8 cellular contexts compared by ENCODE assay signal in the genomic region with DNA sequence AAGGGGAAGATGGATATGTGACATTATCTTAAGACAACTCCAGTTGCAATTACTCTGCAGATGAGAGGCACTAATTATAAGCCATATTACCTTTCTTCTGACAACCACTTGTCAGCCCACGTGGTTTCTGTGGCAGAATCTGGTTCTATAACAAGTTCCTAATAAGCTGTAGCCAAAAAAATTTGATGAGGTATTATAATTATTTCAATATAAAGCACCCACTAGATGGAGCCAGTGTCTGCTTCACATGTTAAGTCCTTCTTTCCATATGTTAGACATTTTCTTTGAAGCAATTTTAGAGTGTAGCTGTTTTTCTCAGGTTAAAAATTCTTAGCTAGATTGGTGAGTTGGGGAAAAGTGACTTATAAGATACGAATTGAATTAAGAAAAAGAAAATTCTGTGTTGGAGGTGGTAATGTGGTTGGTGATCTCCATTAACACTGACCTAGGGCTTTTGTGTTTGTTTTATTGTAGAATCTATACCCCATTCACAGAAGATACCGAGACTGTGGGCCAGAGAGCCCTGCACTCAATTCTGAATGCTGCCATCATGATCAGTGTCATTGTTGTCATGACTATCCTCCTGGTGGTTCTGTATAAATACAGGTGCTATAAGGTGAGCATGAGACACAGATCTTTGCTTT. TPM values are rescaled to one million over a fixed set of nuclear protein-coding genes. Genes with fewer than 3 reads are reported as not detected.
DNase-seq lines count a peak whose midpoint lies in the region; ATAC-seq, FAIRE-seq and TF ChIP-seq lines count a peak whose summit lies in the region.

No MANE protein-coding gene starts in this region.

- H3K36me3 ChIP-seq in breast epithelium = no peaks in the 10 kb centered on the region
- peaks cover 79% of the 10 kb centered on the region for H3K36me3 ChIP-seq in lower lobe of right lung

- DNase-seq in MCF 10A (ENCODE audit: unreplicated experiment) (peak; percentile 60), breast epithelium (ENCODE audit: low spot score in 2 of 2) (no peak), NCI-H1105 (lab: John Stamatoyannopoulos, UW) (peak; percentile 68), astrocyte of the spinal cord (ENCODE audit: low read depth, low spot score) (peak; percentile 68), lower lobe of right lung (no peak), GM12892 (ENCODE audit: insufficient read length) (no peak), HPDE6-E6E7 (ENCODE audit: extremely low spot score) (no peak)
- no peak for DNase-seq in activated CD4-positive, alpha-beta T cell treated with anti-CD3 and anti-CD28 coated beads for 4 hours

- CTCF ChIA-PET in MCF 10A (lab: Yijun Ruan, JAX) = interaction anchor here (0.5 to 1.8 kb wide), 20 partner anchors 9 to 353 kb away, joined by 3 to 16 read pairs (median 4); no protein-coding TSS in a partner anchor

- TF ChIP-seq POLR2A in breast epithelium (IDR thresholded peaks at IDR 0.05) (no peak), GM12892 (IDR thresholded peaks at IDR 0.05; ENCODE audit: low read depth, low read length) (no peak)

- ATAC-seq in lower lobe of right lung = peak in 1 of 2 donors; percentile 28

- peak; percentile 59 for TF ChIP-seq CTCF in MCF 10A (IDR thresholded peaks at IDR 0.05; ENCODE audit: unreplicated experiment)
- TF ChIP-seq CTCF in breast epithelium (IDR thresholded peaks at IDR 0.05) = peak in 1 of 3 donors; percentile 40
- peak; percentile 46 for TF ChIP-seq CTCF in astrocyte of the spinal cord (IDR thresholded peaks at IDR 0.05; ENCODE audit: low read depth, low read length)
- TF ChIP-seq CTCF in lower lobe of right lung (IDR thresholded peaks at IDR 0.05) = peak; percentile 49

- H3K27me3 Mint-ChIP-seq in MCF 10A (ENCODE audit: insufficient read depth, unreplicated experiment) = no peaks in the 10 kb centered on the region

- H3K36me3 Mint-ChIP-seq in MCF 10A (ENCODE audit: insufficient read depth, unreplicated experiment) = peaks cover 85% of the 10 kb centered on the region

- no TSS peak for BruUV-seq in MCF 10A (replicated peaks; lab: Mats Ljungman, UMichigan)

- H3K4me3 ChIP-seq in breast epithelium (no peak overlapping the region), astrocyte of the spinal cord (ENCODE audit: low read depth, low read length) (no peak overlapping the region), lower lobe of right lung (no peak overlapping the region)

- no peaks in the 10 kb centered on the region for H3K27me3 ChIP-seq in breast epithelium
- no peaks in the 10 kb centered on the region for H3K27me3 ChIP-seq in lower lobe of right lung (ENCODE audit: low read depth)

- POLR2A ChIA-PET in MCF 10A (lab: Yijun Ruan, JAX) = interaction anchor here (0.6 to 1.4 kb wide), 7 partner anchors 15 to 298 kb away, joined by 3 to 5 read pairs (median 3); no protein-coding TSS in a partner anchor

- H3K9me3 ChIP-seq in breast epithelium (no peaks in the 10 kb centered on the region), lower lobe of right lung (no peaks in the 10 kb centered on the region)

- intact Hi-C loops in MCF 10A (cut with micrococcal nuclease) = loop anchor here (1.0 to 5.0 kb wide), 3 partner anchors 109 to 299 kb away; no protein-coding TSS in a partner anchor
- intact Hi-C loops in breast epithelium (cut with DNase I; ENCODE audit: low total_unique reads) = no loop called here
- intact Hi-C loops in lower lobe of right lung (cut with DNase I) = no loop called here

- H3K4me1 ChIP-seq in breast epithelium = no peaks in the 10 kb centered on the region
- peaks cover 7% of the 10 kb centered on the region for H3K4me1 ChIP-seq in lower lobe of right lung

- H3K4me3 Mint-ChIP-seq in MCF 10A (ENCODE audit: unreplicated experiment) = no peak overlapping the region

- in situ Hi-C loops in astrocyte of the spinal cord (cut with HindIII; ENCODE audit: low sequenced_read_pairs) = no loop called here

- no peaks in the 10 kb centered on the region for H3K4me1 Mint-ChIP-seq in MCF 10A (ENCODE audit: insufficient read depth, unreplicated experiment)

- no peak overlapping the region for H3K27ac Mint-ChIP-seq in MCF 10A (ENCODE audit: low read depth, unreplicated experiment)

- H3K9me3 Mint-ChIP-seq in MCF 10A (ENCODE audit: unreplicated experiment) = no peaks in the 10 kb centered on the region

- H3K27ac ChIP-seq in breast epithelium = no peak overlapping the region
- H3K27ac ChIP-seq in lower lobe of right lung = no peak overlapping the region

- FAIRE-seq in GM12892 (lab: Jason Lieb, UNC) = no peak

RNA-seq across cellular contexts. Expression of a gene that starts 36.9 kb away (rescaled TPM):
- total RNA-seq in MCF 10A (2022) = 55.1 and 64.5 TPM in 2 replicates
- total RNA-seq in breast epithelium = 10 to 100 TPM; 45.6 to 64.5 (median 63.2) TPM
- 69.2 TPM for total RNA-seq in lower lobe of right lung
- polyA plus RNA-seq in GM12892 (2012; ENCODE audit: missing spikeins) = 21.7 TPM

Comparison
In these comparisons a context has a peak if more than half of its experiments do, and no peak if none do; other contexts are left out.
1. DNase-seq: peak in MCF 10A (single experiment), NCI-H1105 (single experiment) and astrocyte of the spinal cord (single experiment); none in breast epithelium (0 of 2), lower lobe of right lung (single experiment), GM12892 (single experiment), HPDE6-E6E7 (single experiment) and activated CD4-positive, alpha-beta T cell treated with anti-CD3 and anti-CD28 coated beads for 4 hours (0 of 2).